2 cellular contexts compared by ENCODE assay signal in genomic region chr12:21360632-21361031, GRCh38. TPM values are rescaled to one million over a fixed set of nuclear protein-coding genes. Genes with fewer than 3 reads are reported as not detected.
"Had no signal": no experiment of that assay in that cellular context is flagged by ENCODE, and none has a peak within 500 bp of the region (broad histone marks: within the 10 kb centered on the region; RNA-seq: fewer than 3 reads in every experiment).

No MANE protein-coding gene starts in this region.

RNA-seq across cellular contexts. Expression of gene IAPP, which starts 12.1 kb away (rescaled TPM):
- total RNA-seq: G401, GM12878 had no signal
- polyA plus RNA-seq: GM12878 had no signal

RNA-seq across cellular contexts. Expression of gene SLCO1A2, which starts 25.9 kb away (rescaled TPM):
- total RNA-seq: G401, GM12878 had no signal
- polyA plus RNA-seq: GM12878 had no signal
